ENCODE assay signal across 16 cellular contexts in the genomic region with DNA sequence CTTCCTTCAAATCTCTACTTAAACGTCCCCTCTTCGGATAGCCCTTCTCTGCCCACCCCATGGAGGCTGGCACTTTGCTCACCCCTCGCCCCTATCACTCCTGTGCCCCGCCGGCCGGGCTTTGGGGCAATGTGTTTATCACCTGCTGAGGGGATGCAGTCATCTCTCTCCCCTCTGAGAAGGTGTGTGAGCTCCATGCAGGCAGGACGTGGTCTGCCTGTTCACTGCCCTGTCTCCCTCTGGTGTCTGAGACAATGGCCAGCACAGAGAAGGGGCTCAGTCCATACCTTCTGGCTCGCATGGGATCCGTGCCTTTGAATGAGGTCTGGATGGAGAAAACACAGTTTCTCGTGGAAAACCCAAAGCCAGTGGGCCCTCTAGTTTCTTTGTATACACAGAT.
DNase-seq lines count a peak whose midpoint lies in the region; ATAC-seq and TF ChIP-seq lines count a peak whose summit lies in the region.
"Had no signal": no experiment of that assay in that cellular context is flagged by ENCODE, and none has a peak within 500 bp of the region (broad histone marks: within the 10 kb centered on the region; RNA-seq: fewer than 3 reads in every experiment).

No MANE protein-coding gene starts in this region.

- H3K4me1 ChIP-seq in CD8-positive, alpha-beta T cell (ENCODE audit: insufficient read depth, low read length): no peaks in the 10 kb centered on the region
- peaks cover 48% of the 10 kb centered on the region for H3K4me1 ChIP-seq in right cardiac atrium (ENCODE audit: control insufficient read depth, insufficient read depth, low read length)
- peaks cover 52 to 66% (median 65%) of the 10 kb centered on the region in 3 donors for H3K4me1 ChIP-seq in skeletal muscle tissue (ENCODE audit: control insufficient read depth in 3 of 3, insufficient read depth in 3 of 3, low read length in 3 of 3)
- no peaks in the 10 kb centered on the region for H3K4me1 ChIP-seq in testis

- no peak overlapping the region for H3K9ac ChIP-seq in skeletal muscle tissue (ENCODE audit: low read depth in 1 of 3, low read length in 3 of 3)

- no peak for TF ChIP-seq CTCF in CD8-positive, alpha-beta T cell (IDR thresholded peaks at IDR 0.05)
- TF ChIP-seq CTCF in testis (IDR thresholded peaks at IDR 0.05): no peak

- no peak overlapping the region for H3K27ac Mint-ChIP-seq in CD8-positive, alpha-beta T cell
- peak overlapping the region; percentile 0 for H3K27ac Mint-ChIP-seq in activated T-helper 1 cell treated with anti-CD3 and anti-CD28 coated beads, Interleukin-12 subunit alpha, Interleukin-12 subunit beta, Interleukin-2, Interleukin-4 antibody, amounts not matched to agents 30 ng/mL and 10 ng/mL and 1 ng/mL, durations not matched to agents 14 hours and 24 hours and 36 hours
- H3K27ac Mint-ChIP-seq: stimulated activated effector memory CD8-positive, alpha-beta T cell treated with anti-CD3 and anti-CD28 coated beads, Interleukin-12 subunit alpha, Interleukin-12 subunit beta, amount 100 ng/mL, for 72 hours had no signal

- WGBS in right cardiac atrium: 61% methylated on average over 10 of the region's 10 CpGs
- WGBS in testis, 2 donors: 83 to 85% methylated on average over 10 of the region's 10 CpGs

- H3K36me3 Mint-ChIP-seq in CD8-positive, alpha-beta T cell: no peaks in the 10 kb centered on the region
- H3K36me3 Mint-ChIP-seq in activated T-helper 1 cell treated with anti-CD3 and anti-CD28 coated beads, Interleukin-12 subunit alpha, Interleukin-12 subunit beta, Interleukin-2, Interleukin-4 antibody, amounts not matched to agents 30 ng/mL and 10 ng/mL and 1 ng/mL, durations not matched to agents 14 hours and 24 hours and 36 hours (ENCODE audit: low read depth): peaks cover 10% of the 10 kb centered on the region
- H3K36me3 Mint-ChIP-seq: stimulated activated effector memory CD8-positive, alpha-beta T cell treated with anti-CD3 and anti-CD28 coated beads, Interleukin-12 subunit alpha, Interleukin-12 subunit beta, amount 100 ng/mL, for 72 hours had no signal

- peaks cover 20% of the 10 kb centered on the region for H3K4me1 Mint-ChIP-seq in CD8-positive, alpha-beta T cell (ENCODE audit: low read depth)
- H3K4me1 Mint-ChIP-seq in activated T-helper 1 cell treated with anti-CD3 and anti-CD28 coated beads, Interleukin-12 subunit alpha, Interleukin-12 subunit beta, Interleukin-2, Interleukin-4 antibody, amounts not matched to agents 30 ng/mL and 10 ng/mL and 1 ng/mL, durations not matched to agents 14 hours and 24 hours and 36 hours (ENCODE audit: low read depth): peaks cover 6% of the 10 kb centered on the region

- H3K27ac ChIP-seq in CD8-positive, alpha-beta T cell (ENCODE audit: low read depth, low read length): no peak overlapping the region
- H3K27ac ChIP-seq in right cardiac atrium (ENCODE audit: low read length): peak overlapping the region; percentile 78
- peak overlapping the region; percentile 36 for H3K27ac ChIP-seq in skeletal muscle tissue (ENCODE audit: low read depth, low read length)
- no peak overlapping the region for H3K27ac ChIP-seq in testis

- POLR2A ChIA-PET in CD8-positive, alpha-beta T cell (lab: Charles Lee): no interaction called here

- CTCF ChIA-PET in CD8-positive, alpha-beta T cell (lab: Charles Lee): interaction anchor here (2.7 kb wide), 1 partner anchor 9 kb away, joined by 6 read pairs; no protein-coding TSS in a partner anchor

- no peaks in the 10 kb centered on the region for H3K27me3 Mint-ChIP-seq in CD8-positive, alpha-beta T cell (ENCODE audit: low read depth)
- H3K27me3 Mint-ChIP-seq in activated T-helper 1 cell treated with anti-CD3 and anti-CD28 coated beads, Interleukin-12 subunit alpha, Interleukin-12 subunit beta, Interleukin-2, Interleukin-4 antibody, amounts not matched to agents 30 ng/mL and 10 ng/mL and 1 ng/mL, durations not matched to agents 14 hours and 24 hours and 36 hours (ENCODE audit: insufficient read depth): no peaks in the 10 kb centered on the region

- no peaks in the 10 kb centered on the region for H3K27me3 ChIP-seq in CD8-positive, alpha-beta T cell (ENCODE audit: insufficient read depth, low read length)
- H3K27me3 ChIP-seq in right cardiac atrium (ENCODE audit: control insufficient read depth, insufficient read depth) (no peaks in the 10 kb centered on the region), skeletal muscle tissue (ENCODE audit: control insufficient read depth in 3 of 3, insufficient read depth in 3 of 3, low read length in 3 of 3) (no peaks in the 10 kb centered on the region), testis (no peaks in the 10 kb centered on the region)

- ATAC-seq in CD8-positive, alpha-beta T cell: no peak
- ATAC-seq in right cardiac atrium (peak in 1 of 2 donors; percentile 3), GM21786 (IDR thresholded peaks at IDR 0.05; ENCODE audit: unreplicated experiment) (no peak), HG02588 (IDR thresholded peaks at IDR 0.05; ENCODE audit: unreplicated experiment) (no peak)
- ATAC-seq: stimulated activated effector memory CD8-positive, alpha-beta T cell treated with anti-CD3 and anti-CD28 coated beads, Interleukin-12 subunit alpha, Interleukin-12 subunit beta, amount 100 ng/mL, for 72 hours had no signal

- no peak for DNase-seq in CD8-positive, alpha-beta T cell
- no peak for DNase-seq in activated T-helper 1 cell treated with anti-CD3 and anti-CD28 coated beads, Interleukin-12 subunit alpha, Interleukin-12 subunit beta, Interleukin-2, Interleukin-4 antibody, amounts not matched to agents 30 ng/mL and 10 ng/mL and 1 ng/mL, durations not matched to agents 14 hours and 24 hours and 36 hours (ENCODE audit: low spot score)
- no peak for DNase-seq in right cardiac atrium
- DNase-seq in NCI-H2171 (lab: John Stamatoyannopoulos, UW): no peak
- no peak for DNase-seq in testis
- DNase-seq: activated CD4-positive, alpha-beta T cell treated with anti-CD3 and anti-CD28 coated beads for 48 hours; activated T-cell treated with anti-CD3 and anti-CD28 coated beads, Interleukin-2, amount 50 U/mL, for 48 hours; amniotic stem cell; NCI-H1436; occipital lobe; small intestine; T-helper 2 cell had no signal

- H3K4me3 ChIP-seq in CD8-positive, alpha-beta T cell (ENCODE audit: low read depth, low read length): no peak overlapping the region
- no peak overlapping the region for H3K4me3 ChIP-seq in right cardiac atrium (ENCODE audit: low read length)
- H3K4me3 ChIP-seq in skeletal muscle tissue (ENCODE audit: low read length in 3 of 3): no peak overlapping the region
- H3K4me3 ChIP-seq in testis: no peak overlapping the region

- H3K9me3 Mint-ChIP-seq in CD8-positive, alpha-beta T cell: no peaks in the 10 kb centered on the region
- peaks cover 5% of the 10 kb centered on the region for H3K9me3 Mint-ChIP-seq in activated T-helper 1 cell treated with anti-CD3 and anti-CD28 coated beads, Interleukin-12 subunit alpha, Interleukin-12 subunit beta, Interleukin-2, Interleukin-4 antibody, amounts not matched to agents 30 ng/mL and 10 ng/mL and 1 ng/mL, durations not matched to agents 14 hours and 24 hours and 36 hours

- intact Hi-C loops in CD8-positive, alpha-beta T cell (cut with DNase I, micrococcal nuclease): loop anchor here (10.0 kb wide), 2 partner anchors 65 to 115 kb away; no protein-coding TSS in a partner anchor
- intact Hi-C loops in activated T-helper 1 cell treated with anti-CD3 and anti-CD28 coated beads, Interleukin-12 subunit alpha, Interleukin-12 subunit beta, Interleukin-2, Interleukin-4 antibody, amounts not matched to agents 30 ng/mL and 10 ng/mL and 1 ng/mL, durations not matched to agents 14 hours and 24 hours and 36 hours (cut with micrococcal nuclease): no loop called here
- intact Hi-C loops in right cardiac atrium (cut with DNase I): loop anchor here in 2 of 4 donors (10.0 kb wide), 2 partner anchors 55 to 85 kb away; no protein-coding TSS in a partner anchor
- intact Hi-C loops in testis (cut with DNase I; ENCODE audit: low total_unique reads): no loop called here

- no peak for TF ChIP-seq POLR2A in testis (IDR thresholded peaks at IDR 0.05)

- H3K9me3 ChIP-seq in CD8-positive, alpha-beta T cell (ENCODE audit: low read length): no peaks in the 10 kb centered on the region
- H3K9me3 ChIP-seq in right cardiac atrium (ENCODE audit: control insufficient read depth, low read length): no peaks in the 10 kb centered on the region
- H3K9me3 ChIP-seq in skeletal muscle tissue (ENCODE audit: control insufficient read depth in 3 of 3, low read length in 3 of 3): no peaks in the 10 kb centered on the region
- no peaks in the 10 kb centered on the region for H3K9me3 ChIP-seq in testis

- H3K36me3 ChIP-seq in CD8-positive, alpha-beta T cell (ENCODE audit: insufficient read depth, low read length): no peaks in the 10 kb centered on the region
- no peaks in the 10 kb centered on the region for H3K36me3 ChIP-seq in skeletal muscle tissue (ENCODE audit: control insufficient read depth in 3 of 3, insufficient read depth in 3 of 3, low read length in 3 of 3)
- H3K36me3 ChIP-seq in testis (ENCODE audit: low read depth, missing control alignments): no peaks in the 10 kb centered on the region

- H3K4me3 Mint-ChIP-seq in CD8-positive, alpha-beta T cell: peak overlapping the region; percentile 47
- no peak overlapping the region for H3K4me3 Mint-ChIP-seq in activated T-helper 1 cell treated with anti-CD3 and anti-CD28 coated beads, Interleukin-12 subunit alpha, Interleukin-12 subunit beta, Interleukin-2, Interleukin-4 antibody, amounts not matched to agents 30 ng/mL and 10 ng/mL and 1 ng/mL, durations not matched to agents 14 hours and 24 hours and 36 hours
- H3K4me3 Mint-ChIP-seq: stimulated activated effector memory CD8-positive, alpha-beta T cell treated with anti-CD3 and anti-CD28 coated beads, Interleukin-12 subunit alpha, Interleukin-12 subunit beta, amount 100 ng/mL, for 72 hours had no signal

Comparison
In these comparisons a context has a peak if more than half of its experiments do, and no peak if none do; other contexts are left out.
1. H3K27ac ChIP-seq: peak in right cardiac atrium (single experiment) and skeletal muscle tissue (single experiment); none in CD8-positive, alpha-beta T cell (single experiment) and testis (0 of 2).
2. intact Hi-C loops: an anchor here in CD8-positive, alpha-beta T cell (10.0 kb wide); none called in activated T-helper 1 cell treated with anti-CD3 and anti-CD28 coated beads, Interleukin-12 subunit alpha, Interleukin-12 subunit beta, Interleukin-2, Interleukin-4 antibody, amounts not matched to agents 30 ng/mL and 10 ng/mL and 1 ng/mL, durations not matched to agents 14 hours and 24 hours and 36 hours and testis.